In genomic region chr2:135741395-135742306, GRCh38 we compare ENCODE assay signal across 8 cellular contexts. TPM values are rescaled to one million over a fixed set of nuclear protein-coding genes. Genes with fewer than 3 reads are reported as not detected.
DNase-seq lines count a peak whose midpoint lies in the region; ATAC-seq lines count a peak whose summit lies in the region.

A gene with protein sequence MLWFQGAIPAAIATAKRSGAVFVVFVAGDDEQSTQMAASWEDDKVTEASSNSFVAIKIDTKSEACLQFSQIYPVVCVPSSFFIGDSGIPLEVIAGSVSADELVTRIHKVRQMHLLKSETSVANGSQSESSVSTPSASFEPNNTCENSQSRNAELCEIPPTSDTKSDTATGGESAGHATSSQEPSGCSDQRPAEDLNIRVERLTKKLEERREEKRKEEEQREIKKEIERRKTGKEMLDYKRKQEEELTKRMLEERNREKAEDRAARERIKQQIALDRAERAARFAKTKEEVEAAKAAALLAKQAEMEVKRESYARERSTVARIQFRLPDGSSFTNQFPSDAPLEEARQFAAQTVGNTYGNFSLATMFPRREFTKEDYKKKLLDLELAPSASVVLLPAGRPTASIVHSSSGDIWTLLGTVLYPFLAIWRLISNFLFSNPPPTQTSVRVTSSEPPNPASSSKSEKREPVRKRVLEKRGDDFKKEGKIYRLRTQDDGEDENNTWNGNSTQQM (plus strand): TSS chr2:135741855. CDS start chr2:135741930, 75 bp downstream.

- H3K4me2 ChIP-seq in BLaER1 treated with 17β-estradiol and CSF1 and Interleukin-3, amounts not matched to agents 10 nM and 100 nM: peak within 1 kb of the TSS; percentile 72 to 95 (median 84)

- peak within 1 kb of the TSS; percentile 95 to 100 (median 98) for H3K27ac ChIP-seq in BLaER1 treated with 17β-estradiol and CSF1 and Interleukin-3, amounts not matched to agents 10 nM and 100 nM

- DNase-seq in NCI-H69 (lab: John Stamatoyannopoulos, UW) (peak; percentile 97), dedifferentiated amniotic fluid mesenchymal stem cell (ENCODE audit: extremely low spot score) (peak; percentile 99), left lobe of liver (ENCODE audit: low spot score) (peak; percentile 99)
- peak; percentile 92 for DNase-seq in activated CD4-positive, alpha-beta T cell treated with anti-CD3 and anti-CD28 coated beads, Interleukin-2, amount 50 U/mL, for 1 hour
- DNase-seq in stimulated activated CD4-positive, alpha-beta T cell treated with anti-CD3 and anti-CD28 coated beads, Interleukin-2, amount 100 ng/mL, for 48 hours: peak; percentile 90 to 92

- peak within 1 kb of the TSS; percentile 97 to 100 (median 99) for H3K9ac ChIP-seq in BLaER1 treated with 17β-estradiol and CSF1 and Interleukin-3, amounts not matched to agents 10 nM and 100 nM

- no peaks in the 10 kb centered on the region; a peak in 1 of 22 replicates for H3K9me3 ChIP-seq in BLaER1 treated with 17β-estradiol and CSF1 and Interleukin-3, amounts not matched to agents 10 nM and 100 nM (replicated peaks in 1 of 11)

- peaks cover 20 to 47% (median 39%) of the 10 kb centered on the region in 11 experiments; a peak in 20 of 22 replicates for H4K20me1 ChIP-seq in BLaER1 treated with 17β-estradiol and CSF1 and Interleukin-3, amounts not matched to agents 10 nM and 100 nM

- H3K27me3 ChIP-seq in BLaER1 treated with 17β-estradiol and CSF1 and Interleukin-3, amounts not matched to agents 10 nM and 100 nM: no peaks in the 10 kb centered on the region

- H3K36me3 ChIP-seq in BLaER1 treated with 17β-estradiol and CSF1 and Interleukin-3, amounts not matched to agents 10 nM and 100 nM: peaks cover 18 to 25% (median 21%) of the 10 kb centered on the region in 11 experiments

- ATAC-seq in GM19324 (IDR thresholded peaks at IDR 0.05; ENCODE audit: low FRiP score, unreplicated experiment): peak; percentile 96
- ATAC-seq in HG03520 (IDR thresholded peaks at IDR 0.05; ENCODE audit: unreplicated experiment): peak; percentile 92
- peak; percentile 92 for ATAC-seq in left lobe of liver

- peak within 1 kb of the TSS; percentile 86 to 99 (median 97) for H3K4me3 ChIP-seq in BLaER1 treated with 17β-estradiol and CSF1 and Interleukin-3, amounts not matched to agents 10 nM and 100 nM

- peaks cover 12 to 20% (median 15%) of the 10 kb centered on the region in 10 experiments; a peak in 19 of 20 replicates for H3K4me1 ChIP-seq in BLaER1 treated with 17β-estradiol and CSF1 and Interleukin-3, amounts not matched to agents 10 nM and 100 nM

RNA-seq across cellular contexts. Expression of the gene that starts here (rescaled TPM):
- 65.8 TPM for total RNA-seq in left lobe of liver

Comparison
In these comparisons a context has a peak if more than half of its experiments do, and no peak if none do; other contexts are left out.
1. Peak in every context shown above with its lines: DNase-seq, ATAC-seq, H3K4me3 ChIP-seq and H3K27ac ChIP-seq.